Comparison of ENCODE assay signal across 8 cellular contexts in the genomic region with DNA sequence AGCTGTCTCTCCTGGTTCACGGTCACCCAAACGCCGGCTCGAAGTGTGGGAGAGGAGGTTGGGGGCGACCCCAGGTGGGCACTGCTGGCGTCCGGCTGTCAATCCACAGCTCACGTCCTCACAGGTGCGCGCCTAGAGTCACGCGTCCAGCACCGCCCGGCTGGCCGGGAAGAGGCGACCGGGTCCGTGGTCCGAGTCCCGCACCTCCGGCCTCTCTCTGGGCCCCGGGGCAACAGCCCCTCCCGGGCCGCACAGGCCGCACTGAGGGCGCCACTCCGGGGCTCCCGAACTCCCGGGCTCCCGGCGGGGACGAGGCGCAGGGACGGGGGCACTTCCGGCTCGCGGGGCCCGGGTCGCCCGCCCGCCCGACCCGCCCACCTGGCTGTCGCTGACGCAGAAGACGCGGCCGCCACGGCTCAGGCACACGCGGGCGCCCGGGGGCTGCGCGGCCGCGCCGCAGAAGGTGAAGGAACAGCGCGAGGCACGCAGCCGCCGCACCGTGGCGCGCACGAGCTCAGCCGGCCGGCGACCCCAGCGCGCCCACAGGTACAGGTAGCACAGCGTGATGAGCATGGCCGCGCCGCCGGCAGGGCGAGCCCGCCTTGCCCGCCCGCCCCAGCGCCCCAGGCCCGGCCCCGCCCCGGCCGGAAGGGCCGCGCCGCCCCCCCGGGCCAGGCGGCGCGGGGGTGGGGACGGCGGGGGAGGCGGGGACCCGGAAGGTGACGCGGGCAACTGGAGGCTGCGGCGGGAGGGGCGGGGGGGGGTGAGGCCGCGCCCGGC. TPM values are rescaled to one million over a fixed set of nuclear protein-coding genes. Genes with fewer than 3 reads are reported as not detected.
A peak's percentile ranks its signal among the peaks of the same experiment; 100 is the strongest.
DNase-seq lines count a peak whose midpoint lies in the region; ATAC-seq and TF ChIP-seq lines count a peak whose summit lies in the region.

A gene (minus strand): TSS at position 604 of the 780 bp plus-strand sequence. CDS start 31 bp downstream, at position 573.

- peak within 1 kb of the TSS; percentile 78 to 93 for H3K4ac ChIP-seq in mesenchymal stem cell (ENCODE audit: low read depth in 1 of 2, low read length in 2 of 2)

- peak within 1 kb of the TSS; percentile 95 to 96 for H3K18ac ChIP-seq in mesenchymal stem cell (ENCODE audit: low read depth in 1 of 2, low read length in 2 of 2)

- H3K9ac ChIP-seq in duodenal mucosa (ENCODE audit: low read depth in 1 of 2, low read length in 2 of 2) (peak within 1 kb of the TSS; percentile 72 to 79), mesenchymal stem cell (ENCODE audit: low read length) (peak within 1 kb of the TSS; percentile 91)

- ATAC-seq in HG03175 (IDR thresholded peaks at IDR 0.05; ENCODE audit: unreplicated experiment), result peak; percentile 77

- H3K4me1 ChIP-seq in duodenal mucosa (ENCODE audit: control insufficient read depth in 1 of 2, insufficient read depth in 2 of 2, low read length in 2 of 2) (peaks cover 6 to 13% of the 10 kb centered on the region in 2 donors), mesenchymal stem cell (ENCODE audit: control insufficient read depth, insufficient read depth, low read depth, low read length) (peaks cover 5% of the 10 kb centered on the region)

- H3K27me3 ChIP-seq in duodenal mucosa (ENCODE audit: control insufficient read depth in 1 of 2, insufficient read depth in 2 of 2, low read length in 2 of 2), result no peaks in the 10 kb centered on the region
- no peaks in the 10 kb centered on the region for H3K27me3 ChIP-seq in mesenchymal stem cell (ENCODE audit: control insufficient read depth in 1 of 2, insufficient read depth in 1 of 2, low read length in 2 of 2)

- H3K27ac ChIP-seq in duodenal mucosa (ENCODE audit: low read depth, low read length) (peak within 1 kb of the TSS; percentile 54), mesenchymal stem cell (ENCODE audit: low read length, poor library complexity, severe bottlenecking) (no peak within 1 kb of the TSS)

- DNase-seq in AML-193 (lab: John Stamatoyannopoulos, UW) (peak; percentile 23 to 31), NCI-H460 (ENCODE audit: extremely low read depth, low read depth) (peak; percentile 53), mesenchymal stem cell (peak; percentile 55)
- DNase-seq in activated CD4-positive, alpha-beta T cell treated with anti-CD3 and anti-CD28 coated beads, Interleukin-2, amount 50 U/mL, for 48 hours, result peak; percentile 71 to 73
- DNase-seq in stimulated activated CD8-positive, alpha-beta memory T cell treated with anti-CD3 and anti-CD28 coated beads, Interleukin-15, amount 100 ng/mL, for 4 hours (ENCODE audit: low read depth in 2 of 2), result peak; percentile 44 to 62

- H4K8ac ChIP-seq in mesenchymal stem cell (ENCODE audit: low read length), result peak within 1 kb of the TSS; percentile 99

- H2BK15ac ChIP-seq in mesenchymal stem cell (ENCODE audit: low read depth, poor library complexity, severe bottlenecking), result peak within 1 kb of the TSS; percentile 23

- H3K36me3 ChIP-seq in duodenal mucosa (ENCODE audit: control insufficient read depth in 1 of 2, insufficient read depth in 2 of 2, low read length in 2 of 2) (no peaks in the 10 kb centered on the region), mesenchymal stem cell (ENCODE audit: control insufficient read depth in 1 of 2, insufficient read depth in 2 of 2, low read depth in 1 of 2, low read length in 2 of 2) (peaks cover 0 to 2% of the 10 kb centered on the region in 2 experiments)

- H2BK5ac ChIP-seq in mesenchymal stem cell (ENCODE audit: low read depth, low read length, poor library complexity, severe bottlenecking), result no peak within 1 kb of the TSS

- H3K9me3 ChIP-seq in duodenal mucosa (ENCODE audit: control insufficient read depth in 1 of 2, low read length in 2 of 2) (no peaks in the 10 kb centered on the region), mesenchymal stem cell (ENCODE audit: control insufficient read depth, low read length) (no peaks in the 10 kb centered on the region)

- H3K14ac ChIP-seq in mesenchymal stem cell (ENCODE audit: low read length in 2 of 2), result peak within 1 kb of the TSS; percentile 79 to 96

- H3K4me2 ChIP-seq in mesenchymal stem cell (ENCODE audit: low read length, poor library complexity, severe bottlenecking), result peak within 1 kb of the TSS; percentile 89

- peak within 1 kb of the TSS; percentile 62 for H2AFZ ChIP-seq in mesenchymal stem cell (ENCODE audit: low read depth, low read length)

- peak within 1 kb of the TSS; percentile 91 for H4K91ac ChIP-seq in mesenchymal stem cell (ENCODE audit: low read length)

- H3K23ac ChIP-seq in mesenchymal stem cell (ENCODE audit: low read length in 2 of 2), result peak within 1 kb of the TSS in 1 of 2 experiments; percentile 46

- H2BK12ac ChIP-seq in mesenchymal stem cell (ENCODE audit: low read length in 2 of 2), result peak within 1 kb of the TSS; percentile 6 to 32

- peaks cover 16% of the 10 kb centered on the region for H3K79me1 ChIP-seq in mesenchymal stem cell (replicated peaks; ENCODE audit: low read length, poor library complexity, severe bottlenecking)

- peak; percentile 88 for TF ChIP-seq POLR2A in GM18951 (IDR thresholded peaks at IDR 0.05; ENCODE audit: extremely low read depth, insufficient read depth, insufficient read length)

- H3K4me3 ChIP-seq in duodenal mucosa (ENCODE audit: low read depth in 1 of 2, low read length in 2 of 2) (peak within 1 kb of the TSS; percentile 69 to 82), mesenchymal stem cell (ENCODE audit: insufficient read depth in 1 of 2, low read depth in 1 of 2, low read length in 2 of 2) (peak within 1 kb of the TSS; percentile 77 to 83)

- no peak within 1 kb of the TSS for H2AK5ac ChIP-seq in mesenchymal stem cell (ENCODE audit: low read length, severe bottlenecking)

- in situ Hi-C loops in GM18951 (cut with MboI; ENCODE audit: low sequenced_read_pairs, unreplicated experiment), result no loop called here

- peak within 1 kb of the TSS; percentile 96 for H2BK120ac ChIP-seq in mesenchymal stem cell (ENCODE audit: low read depth, low read length)

- whole genome bisulfite sequencing in mesenchymal stem cell, result 4% methylated on average over 38 of the region's 105 CpGs

RNA-seq across cellular contexts. Expression of the gene that starts here (rescaled TPM):
- total RNA-seq in NCI-H460 (2014; rRNA removed; shearing (Covaris generic)), result 25.8 and 29.2 TPM in 2 replicates
- polyA plus RNA-seq in NCI-H460 (2014; cell fraction: nucleus; rRNA removed), result 11.2 and 14.1 TPM in 2 replicates
- 12.3 TPM for polyA plus RNA-seq in mesenchymal stem cell (2013, experiment 1 of 2)
- polyA plus RNA-seq in mesenchymal stem cell (2013, experiment 2 of 2), result 12.5 TPM
